In the genomic region with DNA sequence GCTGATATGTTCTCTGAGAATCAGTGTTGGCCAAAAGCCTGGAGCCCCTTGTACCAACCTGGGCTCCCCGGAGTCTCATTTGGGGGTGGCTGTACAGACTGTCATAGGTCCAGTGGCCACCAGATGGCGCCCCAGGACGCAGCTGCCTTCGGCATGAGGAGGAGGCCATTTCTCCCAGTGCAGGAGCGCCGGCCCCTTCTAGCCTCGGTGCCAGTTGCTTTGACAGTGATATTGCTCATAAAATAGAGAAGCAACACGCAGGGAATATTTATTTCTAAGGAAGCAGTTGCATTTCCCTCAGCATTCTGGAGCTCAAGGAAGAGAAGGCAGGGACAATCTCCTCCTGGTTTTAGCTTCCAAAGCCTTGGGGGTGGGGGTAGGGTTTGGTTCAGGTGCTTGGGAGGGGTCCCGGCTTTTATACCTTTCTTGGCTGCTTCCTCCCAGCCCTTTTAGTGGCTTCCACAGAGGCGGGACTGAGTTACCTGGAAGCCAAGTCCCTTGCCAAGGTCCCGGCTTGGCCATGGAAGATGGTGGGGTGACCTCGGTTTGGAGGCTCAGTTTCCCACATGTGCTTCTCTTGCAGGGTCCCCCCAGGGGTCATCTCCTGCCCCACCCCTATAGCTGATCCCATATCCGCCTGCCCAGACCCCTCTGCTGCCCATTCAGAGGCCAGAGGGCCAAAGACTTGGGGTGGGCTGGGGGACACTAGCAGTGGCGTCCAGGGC, we compare ENCODE assay signal across 8 cellular contexts.
DNase-seq lines count a peak whose midpoint lies in the region; ATAC-seq, FAIRE-seq and TF ChIP-seq lines count a peak whose summit lies in the region.

No MANE protein-coding gene starts in this region.

- peak; percentile 92 for TF ChIP-seq CTCF in GM12875 (IDR thresholded peaks at IDR 0.05; ENCODE audit: borderline replicate concordance, insufficient read depth, low read depth, low read length)
- peak; percentile 97 for TF ChIP-seq CTCF in activated B cell treated with CpG ODN at 0.5 μM for 24 hours (IDR thresholded peaks at IDR 0.05)
- peak; percentile 91 for TF ChIP-seq CTCF in bronchial epithelial cell (IDR thresholded peaks at IDR 0.05; ENCODE audit: insufficient read depth, low read length, severe bottlenecking)
- TF ChIP-seq CTCF in keratinocyte (optimal IDR thresholded peaks at IDR 0.05 in 1 of 3, IDR thresholded peaks at IDR 0.05 in 1 of 3, conservative IDR thresholded peaks at IDR 0.05 in 1 of 3; ENCODE audit: extremely low read depth in 1 of 3, insufficient read depth in 2 of 3, low read length in 3 of 3) = peak; percentile 92 to 94 (median 94)

- H3K4me3 ChIP-seq in GM12875 (ENCODE audit: low read depth, low read length) = no peak overlapping the region
- no peak overlapping the region for H3K4me3 ChIP-seq in bronchial epithelial cell (ENCODE audit: low read depth, low read length)
- no peak overlapping the region for H3K4me3 ChIP-seq in keratinocyte (ENCODE audit: control insufficient read depth in 2 of 3, extremely low read depth in 1 of 3, insufficient read depth in 2 of 3, low read depth in 1 of 3, low read length in 3 of 3)

- no peak overlapping the region for H3K27ac ChIP-seq in keratinocyte (ENCODE audit: control insufficient read depth, insufficient read depth, low read length)

- POLR2A ChIA-PET in activated B cell treated with CpG ODN at 0.5 μM for 24 hours (lab: Charles Lee) = interaction anchor here (0.6 kb wide), 2 partner anchors 161 to 1317 kb away, joined by 3 read pairs; no protein-coding TSS in a partner anchor

- H3K27ac Mint-ChIP-seq in activated B cell treated with CpG ODN at 0.5 μM for 24 hours = no peak overlapping the region

- peak; percentile 64 for DNase-seq in NCI-H2227 treated with DMSO at 0.1 percent for 48 hours (lab: John Stamatoyannopoulos, UW)
- DNase-seq in activated B cell treated with CpG ODN at 0.5 μM for 24 hours = peak; percentile 80
- DNase-seq in bronchial epithelial cell (ENCODE audit: low read depth) = peak; percentile 55
- DNase-seq in keratinocyte (ENCODE audit: low read depth, low spot score) = peak; percentile 4
- DNase-seq in stimulated activated CD4-positive, alpha-beta T cell treated with anti-CD3 and anti-CD28 coated beads, Interleukin-1b, Interleukin-23, amount 100 ng/mL, for 1 hour (ENCODE audit: low read depth in 2 of 2) = peak; percentile 70 to 77

- no peak overlapping the region for H3K4me3 Mint-ChIP-seq in activated B cell treated with CpG ODN at 0.5 μM for 24 hours

- peak; percentile 84 for ATAC-seq in HG03175 (IDR thresholded peaks at IDR 0.05; ENCODE audit: unreplicated experiment)
- ATAC-seq in activated B cell treated with CpG ODN at 0.5 μM for 24 hours (ENCODE audit: low read depth) = peak; percentile 97
- ATAC-seq in GM18873 (IDR thresholded peaks at IDR 0.05; ENCODE audit: low FRiP score, unreplicated experiment) = no peak

- CTCF ChIA-PET in activated B cell treated with CpG ODN at 0.5 μM for 24 hours (lab: Charles Lee) = interaction anchor here (0.7 to 5.3 kb wide), 14 partner anchors 20 to 770 kb away, joined by 3 to 102 read pairs (median 4); partner anchors contain the start of gene SDK2

- H3K27me3 ChIP-seq in bronchial epithelial cell (ENCODE audit: control insufficient read depth, insufficient read depth, low read length) = no peaks in the 10 kb centered on the region
- no peaks in the 10 kb centered on the region for H3K27me3 ChIP-seq in keratinocyte (ENCODE audit: control insufficient read depth, extremely low read depth, insufficient read depth, low read length)

- dilution Hi-C loops in keratinocyte (cut with MboI; ENCODE audit: extremely low pct_ligation_motif_present, low sequenced_read_pairs) = no loop called here

- no peak overlapping the region for H3K9ac ChIP-seq in keratinocyte (ENCODE audit: control insufficient read depth, extremely low read depth, insufficient read depth, low read length)

- no peaks in the 10 kb centered on the region for H3K9me3 ChIP-seq in keratinocyte (ENCODE audit: control insufficient read depth, low read depth, low read length)

- peaks cover 9% of the 10 kb centered on the region for H3K36me3 Mint-ChIP-seq in activated B cell treated with CpG ODN at 0.5 μM for 24 hours (ENCODE audit: low read depth)

- peaks cover 2% of the 10 kb centered on the region for H3K27me3 Mint-ChIP-seq in activated B cell treated with CpG ODN at 0.5 μM for 24 hours

- intact Hi-C loops in activated B cell treated with CpG ODN at 0.5 μM for 24 hours (cut with micrococcal nuclease) = loop anchor here (1.0 to 10.0 kb wide), 7 partner anchors 157 to 1025 kb away; partner anchors contain the start of gene RPL38

- H4K20me1 ChIP-seq in keratinocyte (ENCODE audit: control insufficient read depth, extremely low read depth, insufficient read depth, low read length) = no peaks in the 10 kb centered on the region

- H3K79me2 ChIP-seq in keratinocyte (ENCODE audit: control insufficient read depth, insufficient read depth, low read length) = no peaks in the 10 kb centered on the region

- H3K4me1 Mint-ChIP-seq in activated B cell treated with CpG ODN at 0.5 μM for 24 hours = peaks cover 10% of the 10 kb centered on the region

- H3K9me3 Mint-ChIP-seq in activated B cell treated with CpG ODN at 0.5 μM for 24 hours = no peaks in the 10 kb centered on the region

- no peak overlapping the region for H2AFZ ChIP-seq in keratinocyte (ENCODE audit: control insufficient read depth, low read length)

- H3K4me2 ChIP-seq in keratinocyte (ENCODE audit: control insufficient read depth, extremely low read depth, insufficient read depth, low read depth, low read length) = no peak overlapping the region

- no peaks in the 10 kb centered on the region for H3K9me1 ChIP-seq in keratinocyte (ENCODE audit: control insufficient read depth, extremely low read depth, insufficient read depth, low read length)

- H3K36me3 ChIP-seq in bronchial epithelial cell (ENCODE audit: control insufficient read depth, insufficient read depth, low read length) (peaks cover 3% of the 10 kb centered on the region), keratinocyte (ENCODE audit: control insufficient read depth in 2 of 2, extremely low read depth in 1 of 2, insufficient read depth in 2 of 2, low read length in 2 of 2) (no peaks in the 10 kb centered on the region)

- FAIRE-seq in bronchial epithelial cell (lab: Jason Lieb, UNC) (no peak), keratinocyte (lab: Jason Lieb, UNC) (peak; percentile 72)

- no peaks in the 10 kb centered on the region for H3K4me1 ChIP-seq in keratinocyte (ENCODE audit: control insufficient read depth, extremely low read depth, insufficient read depth, low read length)

Comparison
In these comparisons a context has a peak if more than half of its experiments do, and no peak if none do; other contexts are left out.
1. DNase-seq: peak in every context shown above with its lines; median percentile 80 in activated B cell treated with CpG ODN at 0.5 μM for 24 hours; 74 in stimulated activated CD4-positive, alpha-beta T cell treated with anti-CD3 and anti-CD28 coated beads, Interleukin-1b, Interleukin-23, amount 100 ng/mL, for 1 hour; 64 in NCI-H2227 treated with DMSO at 0.1 percent for 48 hours; 55 in bronchial epithelial cell; 4 in keratinocyte.